1 cellular context compared by ENCODE assay signal in the genomic region with DNA sequence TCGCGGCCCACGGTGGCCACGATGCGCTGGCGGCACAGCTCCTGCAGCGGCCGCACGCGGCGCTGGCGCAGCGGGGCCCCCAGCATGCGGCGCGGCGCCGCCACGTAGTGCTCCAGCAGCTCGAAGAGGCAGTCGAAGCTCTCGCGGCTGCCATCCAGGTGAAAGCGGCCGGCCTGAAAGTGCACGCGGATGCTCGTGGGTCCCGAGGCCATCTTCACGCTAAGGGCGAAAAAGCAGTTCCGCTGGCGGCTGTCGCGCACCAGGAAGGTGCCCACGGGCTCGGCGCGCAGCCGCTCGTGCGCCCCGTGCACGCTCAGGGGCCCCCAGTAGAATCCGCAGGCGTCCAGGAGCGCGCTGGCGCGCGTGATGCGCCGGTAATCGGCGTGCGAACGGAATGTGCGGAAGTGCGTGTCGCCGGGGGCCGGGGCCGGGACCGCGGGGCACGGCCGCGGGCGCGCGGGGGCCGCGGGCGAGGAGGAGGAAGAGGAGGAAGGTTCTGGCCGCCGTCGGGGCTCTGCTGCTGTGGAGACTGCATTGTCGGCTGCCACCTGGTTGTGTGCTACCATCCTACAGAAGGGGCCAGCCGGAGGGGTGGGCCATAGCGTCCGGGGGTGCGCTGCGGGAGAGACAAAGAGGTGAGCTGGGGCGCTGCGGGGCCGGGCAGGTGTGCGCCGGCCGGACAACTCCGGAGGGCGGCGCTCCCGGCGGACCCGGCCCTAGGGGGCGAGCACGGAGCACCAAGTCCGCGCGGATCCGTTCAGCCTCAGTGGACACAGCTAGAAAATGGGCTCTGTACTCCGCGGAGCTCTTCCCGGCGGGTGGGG.
TF ChIP-seq lines count a peak whose summit lies in the region.

No MANE protein-coding gene starts in this region.

TF ChIP-seq in endothelial cell of umbilical vein, 7 proteins besides CTCF, POLR2A, EP300 and RAD21:
- peak; percentile 41 for TF ChIP-seq EZH2 (IDR thresholded peaks at IDR 0.05; ENCODE audit: borderline replicate concordance, low read depth, low read length, severe bottlenecking)
- TF ChIP-seq, protein P1, sequence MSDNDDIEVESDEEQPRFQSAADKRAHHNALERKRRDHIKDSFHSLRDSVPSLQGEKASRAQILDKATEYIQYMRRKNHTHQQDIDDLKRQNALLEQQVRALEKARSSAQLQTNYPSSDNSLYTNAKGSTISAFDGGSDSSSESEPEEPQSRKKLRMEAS (IDR thresholded peaks at IDR 0.05; ENCODE audit: insufficient read depth, insufficient read length), result peak; percentile 70
- TF ChIP-seq MYC (IDR thresholded peaks at IDR 0.05; ENCODE audit: low read depth, low read length), result no peak
- TF ChIP-seq JUN (IDR thresholded peaks at IDR 0.05; ENCODE audit: borderline replicate concordance, insufficient read depth, insufficient read length, low read depth), result no peak
